In the genomic region with DNA sequence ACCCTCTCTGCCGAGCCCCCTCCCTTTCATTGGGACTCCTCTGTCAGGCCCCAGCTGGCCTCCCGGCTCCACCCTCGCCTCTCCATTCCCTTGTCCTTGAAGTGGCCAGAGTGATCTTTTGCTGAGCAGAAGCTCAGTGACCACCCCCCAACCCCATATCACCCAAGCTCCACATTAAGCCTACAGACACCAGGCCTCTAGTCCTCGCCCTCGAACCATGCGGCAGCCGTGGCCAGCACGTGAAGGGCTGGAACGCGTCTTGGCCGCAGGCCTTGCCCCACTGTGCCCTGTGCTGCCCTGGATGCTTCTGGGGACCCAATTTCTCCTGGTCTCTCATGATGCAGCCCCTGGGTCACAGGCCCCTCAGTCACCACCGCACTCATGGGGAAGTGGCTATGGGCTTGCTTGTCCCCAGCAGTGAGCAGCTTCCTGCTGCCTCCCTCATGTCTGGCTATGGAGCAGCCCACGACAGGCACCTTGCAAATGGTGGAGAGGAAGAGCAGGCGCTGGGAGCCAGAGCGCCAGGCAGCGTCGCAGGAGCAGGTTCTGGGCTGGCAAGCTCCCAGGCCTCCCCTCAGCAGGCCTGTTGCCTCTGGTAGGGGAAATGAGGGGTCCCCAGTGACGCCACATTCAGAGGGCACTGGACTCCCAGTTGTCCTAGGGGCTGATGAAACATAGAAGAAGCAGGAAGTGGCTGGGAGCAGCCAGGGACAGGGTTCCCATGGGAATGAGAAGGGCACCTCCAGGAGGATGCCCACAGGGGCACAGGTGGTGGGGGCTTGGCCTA, we compare ENCODE assay signal across 14 cellular contexts. TPM values are rescaled to one million over a fixed set of nuclear protein-coding genes. Genes with fewer than 3 reads are reported as not detected.
DNase-seq lines count a peak whose midpoint lies in the region; ATAC-seq and TF ChIP-seq lines count a peak whose summit lies in the region.
"Had no signal": no experiment of that assay in that cellular context is flagged by ENCODE, and none has a peak within 500 bp of the region (broad histone marks: within the 10 kb centered on the region; RNA-seq: fewer than 3 reads in every experiment).

No MANE protein-coding gene starts in this region.

- no peaks in the 10 kb centered on the region for H3K9me3 Mint-ChIP-seq in activated CD4-positive, alpha-beta T cell treated with anti-CD3 and anti-CD28 coated beads, Interleukin-2, amount 10 ng/mL, durations not matched to agents 7 days and 5 days
- H3K9me3 Mint-ChIP-seq in memory B cell = no peaks in the 10 kb centered on the region
- H3K9me3 Mint-ChIP-seq in MCF 10A (ENCODE audit: unreplicated experiment) = no peaks in the 10 kb centered on the region
- H3K9me3 Mint-ChIP-seq in activated naive CD8-positive, alpha-beta T cell treated with anti-CD3 and anti-CD28 coated beads, Interleukin-2, amount 50 U/mL, for 24 hours = no peaks in the 10 kb centered on the region
- H3K9me3 Mint-ChIP-seq: activated T-cell treated with anti-CD3 and anti-CD28 coated beads, Interleukin-2, amount 50 U/mL, for 4 hours had no signal

- H3K27ac ChIP-seq in WERI-Rb-1 (peak overlapping the region; percentile 74), thoracic aorta (peak overlapping the region; percentile 73 to 79)
- H3K27ac ChIP-seq: neutrophil, vagina had no signal

- peaks cover 0 to 26% of the 10 kb centered on the region in 2 donors for H3K4me1 ChIP-seq in thoracic aorta (ENCODE audit: control insufficient read depth in 1 of 2, low read depth in 2 of 2)

- H3K27me3 ChIP-seq in WERI-Rb-1 (ENCODE audit: insufficient read depth, low read depth, severe bottlenecking) (peaks cover 15% of the 10 kb centered on the region), thoracic aorta (replicated peaks; ENCODE audit: insufficient read depth) (no peaks in the 10 kb centered on the region)
- H3K27me3 ChIP-seq: vagina had no signal

- peak overlapping the region; percentile 71 for H3K27ac Mint-ChIP-seq in activated CD4-positive, alpha-beta T cell treated with anti-CD3 and anti-CD28 coated beads, Interleukin-2, amount 10 ng/mL, durations not matched to agents 7 days and 5 days
- H3K27ac Mint-ChIP-seq in memory B cell (no peak overlapping the region), MCF 10A (ENCODE audit: low read depth, unreplicated experiment) (no peak overlapping the region)
- no peak overlapping the region for H3K27ac Mint-ChIP-seq in activated naive CD8-positive, alpha-beta T cell treated with anti-CD3 and anti-CD28 coated beads, Interleukin-2, amount 50 U/mL, for 24 hours

- H3K36me3 Mint-ChIP-seq in activated CD4-positive, alpha-beta T cell treated with anti-CD3 and anti-CD28 coated beads, Interleukin-2, amount 10 ng/mL, durations not matched to agents 7 days and 5 days (ENCODE audit: low read depth) = no peaks in the 10 kb centered on the region
- no peaks in the 10 kb centered on the region for H3K36me3 Mint-ChIP-seq in memory B cell
- peaks cover 17% of the 10 kb centered on the region for H3K36me3 Mint-ChIP-seq in MCF 10A (ENCODE audit: insufficient read depth, unreplicated experiment)
- no peaks in the 10 kb centered on the region for H3K36me3 Mint-ChIP-seq in activated naive CD8-positive, alpha-beta T cell treated with anti-CD3 and anti-CD28 coated beads, Interleukin-2, amount 50 U/mL, for 24 hours (ENCODE audit: low read depth)

- CTCF ChIA-PET in activated CD4-positive, alpha-beta T cell treated with anti-CD3 and anti-CD28 coated beads, Interleukin-2, amount 10 ng/mL, durations not matched to agents 7 days and 5 days (lab: Charles Lee) = interaction anchor here (1.7 kb wide), 1 partner anchor 167 kb away, joined by 3 read pairs; no protein-coding TSS in a partner anchor
- CTCF ChIA-PET in MCF 10A (lab: Yijun Ruan, JAX) = interaction anchor here (0.6 to 2.0 kb wide), 2 partner anchors 16 to 60 kb away, joined by 3 to 7 read pairs; a partner anchor contains a TSS

- TF ChIP-seq CTCF in WERI-Rb-1 (IDR thresholded peaks at IDR 0.05; ENCODE audit: low read depth, low read length) = no peak
- TF ChIP-seq CTCF in thoracic aorta (IDR thresholded peaks at IDR 0.05) = no peak
- no peak for TF ChIP-seq CTCF in MCF 10A (IDR thresholded peaks at IDR 0.05; ENCODE audit: unreplicated experiment)

- no peaks in the 10 kb centered on the region; the same call in none of the 2 replicates for H3K36me3 ChIP-seq in WERI-Rb-1
- H3K36me3 ChIP-seq in thoracic aorta = peaks cover 2% of the 10 kb centered on the region
- H3K36me3 ChIP-seq: vagina had no signal

- no peak overlapping the region for H3K4me3 Mint-ChIP-seq in activated CD4-positive, alpha-beta T cell treated with anti-CD3 and anti-CD28 coated beads, Interleukin-2, amount 10 ng/mL, durations not matched to agents 7 days and 5 days
- peak overlapping the region; percentile 4 for H3K4me3 Mint-ChIP-seq in memory B cell
- no peak overlapping the region for H3K4me3 Mint-ChIP-seq in MCF 10A (ENCODE audit: unreplicated experiment)
- H3K4me3 Mint-ChIP-seq in activated naive CD8-positive, alpha-beta T cell treated with anti-CD3 and anti-CD28 coated beads, Interleukin-2, amount 50 U/mL, for 24 hours = no peak overlapping the region
- H3K4me3 Mint-ChIP-seq: activated T-cell treated with anti-CD3 and anti-CD28 coated beads, Interleukin-2, amount 50 U/mL, for 4 hours had no signal

- no peak for ATAC-seq in memory B cell (ENCODE audit: low read depth)
- no peak for ATAC-seq in thoracic aorta (ENCODE audit: insufficient number of reproducible peaks, low FRiP score, low read depth)
- ATAC-seq in HG03457 (IDR thresholded peaks at IDR 0.05; ENCODE audit: unreplicated experiment) = no peak
- ATAC-seq in activated naive CD8-positive, alpha-beta T cell treated with anti-CD3 and anti-CD28 coated beads, Interleukin-2, amount 50 U/mL, for 24 hours = no peak
- ATAC-seq: activated T-cell treated with anti-CD3 and anti-CD28 coated beads, Interleukin-2, amount 50 U/mL, for 4 hours had no signal

- no peaks in the 10 kb centered on the region for H3K9me3 ChIP-seq in WERI-Rb-1 (ENCODE audit: severe bottlenecking)
- no peaks in the 10 kb centered on the region for H3K9me3 ChIP-seq in thoracic aorta
- H3K9me3 ChIP-seq: neutrophil, vagina had no signal

- POLR2A ChIA-PET in activated CD4-positive, alpha-beta T cell treated with anti-CD3 and anti-CD28 coated beads, Interleukin-2, amount 10 ng/mL, durations not matched to agents 7 days and 5 days (lab: Charles Lee) = no interaction called here
- POLR2A ChIA-PET in MCF 10A (lab: Yijun Ruan, JAX) = no interaction called here

- H3K4me1 Mint-ChIP-seq in activated CD4-positive, alpha-beta T cell treated with anti-CD3 and anti-CD28 coated beads, Interleukin-2, amount 10 ng/mL, durations not matched to agents 7 days and 5 days = no peaks in the 10 kb centered on the region
- H3K4me1 Mint-ChIP-seq in memory B cell (peaks cover 5% of the 10 kb centered on the region), MCF 10A (ENCODE audit: insufficient read depth, unreplicated experiment) (no peaks in the 10 kb centered on the region)
- H3K4me1 Mint-ChIP-seq in activated naive CD8-positive, alpha-beta T cell treated with anti-CD3 and anti-CD28 coated beads, Interleukin-2, amount 50 U/mL, for 24 hours = no peaks in the 10 kb centered on the region

- H3K27me3 Mint-ChIP-seq in activated CD4-positive, alpha-beta T cell treated with anti-CD3 and anti-CD28 coated beads, Interleukin-2, amount 10 ng/mL, durations not matched to agents 7 days and 5 days = peaks cover 8% of the 10 kb centered on the region
- H3K27me3 Mint-ChIP-seq in memory B cell (peaks cover 7% of the 10 kb centered on the region), MCF 10A (ENCODE audit: insufficient read depth, unreplicated experiment) (no peaks in the 10 kb centered on the region)
- H3K27me3 Mint-ChIP-seq in activated naive CD8-positive, alpha-beta T cell treated with anti-CD3 and anti-CD28 coated beads, Interleukin-2, amount 50 U/mL, for 24 hours = peaks cover 4% of the 10 kb centered on the region

- DNase-seq in activated CD4-positive, alpha-beta T cell treated with anti-CD3 and anti-CD28 coated beads, Interleukin-2, amount 10 ng/mL, durations not matched to agents 7 days and 5 days = no peak
- DNase-seq in activated CD4-positive, alpha-beta T cell treated with anti-CD3 and anti-CD28 coated beads for 4 hours = no peak
- peak; percentile 42 for DNase-seq in WERI-Rb-1
- no peak for DNase-seq in memory B cell (ENCODE audit: low spot score in 2 of 2)
- DNase-seq in thoracic aorta (ENCODE audit: low spot score) = no peak
- no peak for DNase-seq in MCF 10A (ENCODE audit: unreplicated experiment)
- DNase-seq in activated naive CD8-positive, alpha-beta T cell treated with anti-CD3 and anti-CD28 coated beads, Interleukin-2, amount 50 U/mL, for 24 hours = no peak
- DNase-seq: activated T-cell treated with anti-CD3 and anti-CD28 coated beads, Interleukin-2, amount 50 U/mL, for 4 hours; amygdala; NCI-H2171; SW 1271 had no signal

- BruUV-seq in MCF 10A (replicated peaks; lab: Mats Ljungman, UMichigan) = no TSS peak

- H3K4me3 ChIP-seq in WERI-Rb-1 (ENCODE audit: low read depth, low read length) = peak overlapping the region; percentile 10
- H3K4me3 ChIP-seq in thoracic aorta = peak overlapping the region; percentile 62

- intact Hi-C loops in MCF 10A (cut with micrococcal nuclease) = no loop called here

RNA-seq across cellular contexts. Expression of a gene that starts 0.8 kb away (rescaled TPM):
- not detected for total RNA-seq in activated CD4-positive, alpha-beta T cell treated with anti-CD3 and anti-CD28 coated beads, Interleukin-2, amount 10 ng/mL, durations not matched to agents 7 days and 5 days
- total RNA-seq in thoracic aorta = 1 to 10 TPM; 4.9 to 9.5 TPM
- total RNA-seq in MCF 10A (2022) = not detected in 2 replicates
- total RNA-seq: activated T-cell treated with anti-CD3 and anti-CD28 coated beads, Interleukin-2, amount 50 U/mL, for 4 hours had no signal

RNA-seq across cellular contexts. Expression of a gene that starts 14.1 kb away (rescaled TPM):
- 10 to 100 TPM; 60.1 to 64.8 TPM for total RNA-seq in activated CD4-positive, alpha-beta T cell treated with anti-CD3 and anti-CD28 coated beads, Interleukin-2, amount 10 ng/mL, durations not matched to agents 7 days and 5 days
- 10 to 100 TPM; 70.9 to 91.9 TPM for total RNA-seq in thoracic aorta
- 56.5 and 65.4 TPM in 2 replicates for total RNA-seq in MCF 10A (2022)

RNA-seq across cellular contexts. Expression of a gene that starts 14.4 kb away (rescaled TPM):
- total RNA-seq in activated CD4-positive, alpha-beta T cell treated with anti-CD3 and anti-CD28 coated beads, Interleukin-2, amount 10 ng/mL, durations not matched to agents 7 days and 5 days = 100 to 1,000 TPM; 193 to 203 TPM
- 100 to 1,000 TPM; 103 to 299 TPM for total RNA-seq in thoracic aorta
- total RNA-seq in MCF 10A (2022) = 328 and 371 TPM in 2 replicates

RNA-seq across cellular contexts. Expression of a gene that starts 16.0 kb away (rescaled TPM):
- under 1 TPM; 0.23 to 0.35 TPM for total RNA-seq in activated CD4-positive, alpha-beta T cell treated with anti-CD3 and anti-CD28 coated beads, Interleukin-2, amount 10 ng/mL, durations not matched to agents 7 days and 5 days
- total RNA-seq in thoracic aorta (10 to 100 TPM; 40.8 to 52.2 TPM), MCF 10A (2022) (7.2 and 13.5 TPM in 2 replicates)

RNA-seq across cellular contexts. Expression of a gene that starts 50.3 kb away (rescaled TPM):
- under 1 TPM; 0.32 to 0.60 TPM for total RNA-seq in activated CD4-positive, alpha-beta T cell treated with anti-CD3 and anti-CD28 coated beads, Interleukin-2, amount 10 ng/mL, durations not matched to agents 7 days and 5 days
- total RNA-seq in thoracic aorta (10 to 100 TPM in 1 of 2 donors, 1 to 10 TPM in 1; 4.4 to 11.6 TPM), MCF 10A (2022) (0.29 TPM in 1 of 2 replicates, not detected in the other)
